23 cellular contexts compared by ENCODE assay signal in genomic region chr18:49853436-49853835, GRCh38.
"Had no signal": no experiment of that assay in that cellular context is flagged by ENCODE, and none has a peak within 500 bp of the region (broad histone marks: within the 10 kb centered on the region; RNA-seq: fewer than 3 reads in every experiment).

No MANE protein-coding gene starts in this region.

- DNase-seq: activated CD4-positive, alpha-beta T cell treated with anti-CD3 and anti-CD28 coated beads for 48 hours; activated CD4-positive, alpha-beta T cell treated with anti-CD3 and anti-CD28 coated beads, Interleukin-2, amount 50 U/mL, for 1 hour; activated CD4-positive, alpha-beta T cell treated with anti-CD3 and anti-CD28 coated beads, Interleukin-2, amount 50 U/mL, for 48 hours; activated CD8-positive, alpha-beta T cell treated with anti-CD3 and anti-CD28 coated beads for 36 hours; activated effector memory CD4-positive, alpha-beta T cell treated with Interleukin-2 at 50 U/mL for 16 hours; activated gamma-delta T cell treated with Interleukin-2 at 50 U/mL for 16 hours; activated naive CD4-positive, alpha-beta T cell treated with anti-CD3 and anti-CD28 coated beads, Interleukin-2, amount 50 U/mL, for 16 hours; activated naive CD4-positive, alpha-beta T cell treated with Interleukin-2 at 50 U/mL for 16 hours; activated T-cell treated with anti-CD3 and anti-CD28 coated beads, Interleukin-2, amount 50 U/mL, for 4 hours; amniotic stem cell; anterior cingulate cortex; brain microvascular endothelial cell; effector memory CD4-positive, alpha-beta T cell; endodermal cell; foreskin fibroblast; head of caudate nucleus; T-helper 2 cell had no signal

- FAIRE-seq: astrocyte, frontal cortex had no signal

- H3K27me3 ChIP-seq: brain microvascular endothelial cell had no signal

- ATAC-seq: activated CD8-positive, alpha-beta T cell treated with anti-CD3 and anti-CD28 coated beads for 36 hours; activated T-cell treated with anti-CD3 and anti-CD28 coated beads, Interleukin-2, amount 50 U/mL, for 4 hours; activated T-helper 17 cell treated with anti-CD3 and anti-CD28 coated beads, Interleukin-2, amount 50 U/mL, for 72 hours; esophagus mucosa; WTC11 had no signal

- H3K27ac ChIP-seq: brain microvascular endothelial cell, VCaP had no signal

- H3K36me3 ChIP-seq: brain microvascular endothelial cell had no signal
